ENCODE assay signal across 1 cellular context in the genomic region with DNA sequence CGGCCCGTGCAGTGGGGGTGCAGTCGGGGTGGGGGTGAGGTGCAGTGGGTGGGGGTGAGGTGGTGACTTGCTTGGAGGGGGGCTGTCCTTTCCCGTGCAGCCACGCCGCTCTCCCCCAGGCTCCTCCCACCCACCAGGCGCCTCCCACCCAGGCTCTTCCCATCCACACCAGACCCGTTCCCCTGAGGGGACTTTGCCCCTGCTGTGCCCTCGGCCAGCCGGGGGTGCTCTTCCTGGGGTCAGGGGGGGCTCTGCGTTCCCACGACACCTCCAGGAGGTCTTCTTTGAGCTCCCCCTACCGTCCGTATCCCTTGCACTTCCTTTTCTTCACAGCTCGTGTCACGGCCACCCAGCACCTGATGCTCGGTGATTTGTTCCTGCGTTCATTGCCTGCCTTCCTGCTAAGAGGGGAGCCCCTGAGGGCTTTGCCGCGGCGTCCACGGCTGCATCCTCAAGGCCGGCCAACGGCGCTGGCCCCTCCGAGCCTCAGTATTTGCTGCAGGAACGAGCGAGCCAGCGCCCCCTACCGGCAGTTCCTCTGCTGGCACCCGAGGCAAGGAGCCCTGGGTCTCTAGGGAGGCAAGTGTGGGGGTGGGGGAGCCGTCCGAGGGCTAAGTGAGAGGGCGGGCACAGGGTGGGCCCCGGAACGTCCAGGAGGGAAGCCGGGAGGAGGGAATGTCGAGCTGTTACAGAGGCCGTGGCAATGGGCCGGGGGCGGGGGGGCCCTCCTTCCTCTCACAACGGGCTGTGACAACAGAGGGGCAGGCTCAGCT.
A peak's percentile ranks its signal among the peaks of the same experiment; 100 is the strongest.
TF ChIP-seq lines count a peak whose summit lies in the region.

No MANE protein-coding gene starts in this region.

TF ChIP-seq in HepG2, 621 proteins besides CTCF, POLR2A, EP300 and RAD21 (continues in another document):
- no peak for TF ChIP-seq ZFY (CRISPR knock-in tag; IDR thresholded peaks at IDR 0.05)
- TF ChIP-seq ZNF343 (CRISPR knock-in tag; IDR thresholded peaks at IDR 0.05) = no peak
- TF ChIP-seq, protein P1, sequence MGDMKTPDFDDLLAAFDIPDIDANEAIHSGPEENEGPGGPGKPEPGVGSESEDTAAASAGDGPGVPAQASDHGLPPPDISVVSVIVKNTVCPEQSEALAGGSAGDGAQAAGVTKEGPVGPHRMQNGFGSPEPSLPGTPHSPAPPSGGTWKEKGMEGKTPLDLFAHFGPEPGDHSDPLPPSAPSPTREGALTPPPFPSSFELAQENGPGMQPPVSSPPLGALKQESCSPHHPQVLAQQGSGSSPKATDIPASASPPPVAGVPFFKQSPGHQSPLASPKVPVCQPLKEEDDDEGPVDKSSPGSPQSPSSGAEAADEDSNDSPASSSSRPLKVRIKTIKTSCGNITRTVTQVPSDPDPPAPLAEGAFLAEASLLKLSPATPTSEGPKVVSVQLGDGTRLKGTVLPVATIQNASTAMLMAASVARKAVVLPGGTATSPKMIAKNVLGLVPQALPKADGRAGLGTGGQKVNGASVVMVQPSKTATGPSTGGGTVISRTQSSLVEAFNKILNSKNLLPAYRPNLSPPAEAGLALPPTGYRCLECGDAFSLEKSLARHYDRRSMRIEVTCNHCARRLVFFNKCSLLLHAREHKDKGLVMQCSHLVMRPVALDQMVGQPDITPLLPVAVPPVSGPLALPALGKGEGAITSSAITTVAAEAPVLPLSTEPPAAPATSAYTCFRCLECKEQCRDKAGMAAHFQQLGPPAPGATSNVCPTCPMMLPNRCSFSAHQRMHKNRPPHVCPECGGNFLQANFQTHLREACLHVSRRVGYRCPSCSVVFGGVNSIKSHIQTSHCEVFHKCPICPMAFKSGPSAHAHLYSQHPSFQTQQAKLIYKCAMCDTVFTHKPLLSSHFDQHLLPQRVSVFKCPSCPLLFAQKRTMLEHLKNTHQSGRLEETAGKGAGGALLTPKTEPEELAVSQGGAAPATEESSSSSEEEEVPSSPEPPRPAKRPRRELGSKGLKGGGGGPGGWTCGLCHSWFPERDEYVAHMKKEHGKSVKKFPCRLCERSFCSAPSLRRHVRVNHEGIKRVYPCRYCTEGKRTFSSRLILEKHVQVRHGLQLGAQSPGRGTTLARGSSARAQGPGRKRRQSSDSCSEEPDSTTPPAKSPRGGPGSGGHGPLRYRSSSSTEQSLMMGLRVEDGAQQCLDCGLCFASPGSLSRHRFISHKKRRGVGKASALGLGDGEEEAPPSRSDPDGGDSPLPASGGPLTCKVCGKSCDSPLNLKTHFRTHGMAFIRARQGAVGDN (CRISPR knock-in tag; IDR thresholded peaks at IDR 0.05) = peak; percentile 21; the same call in 1 of the 2 replicates
- no peak for TF ChIP-seq IRF2 (CRISPR knock-in tag; IDR thresholded peaks at IDR 0.05)
- no peak for TF ChIP-seq PHB2 (IDR thresholded peaks at IDR 0.05; ENCODE audit: partially characterized antibody)
- no peak for TF ChIP-seq ZNF724P (CRISPR knock-in tag; IDR thresholded peaks at IDR 0.05; ENCODE audit: borderline replicate concordance)
- no peak for TF ChIP-seq TCF7 (IDR thresholded peaks at IDR 0.05; ENCODE audit: low read depth)
- TF ChIP-seq NONO (IDR thresholded peaks at IDR 0.05) = no peak
- peak; percentile 58; the same call in 1 of the 2 replicates for TF ChIP-seq NONO (CRISPR knock-in tag; conservative IDR thresholded peaks at IDR 0.05)
- TF ChIP-seq ZKSCAN1 (IDR thresholded peaks at IDR 0.05; ENCODE audit: low read length) = no peak
- TF ChIP-seq, protein P2, sequence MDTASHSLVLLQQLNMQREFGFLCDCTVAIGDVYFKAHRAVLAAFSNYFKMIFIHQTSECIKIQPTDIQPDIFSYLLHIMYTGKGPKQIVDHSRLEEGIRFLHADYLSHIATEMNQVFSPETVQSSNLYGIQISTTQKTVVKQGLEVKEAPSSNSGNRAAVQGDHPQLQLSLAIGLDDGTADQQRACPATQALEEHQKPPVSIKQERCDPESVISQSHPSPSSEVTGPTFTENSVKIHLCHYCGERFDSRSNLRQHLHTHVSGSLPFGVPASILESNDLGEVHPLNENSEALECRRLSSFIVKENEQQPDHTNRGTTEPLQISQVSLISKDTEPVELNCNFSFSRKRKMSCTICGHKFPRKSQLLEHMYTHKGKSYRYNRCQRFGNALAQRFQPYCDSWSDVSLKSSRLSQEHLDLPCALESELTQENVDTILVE (CRISPR knock-in tag; IDR thresholded peaks at IDR 0.05) = no peak
- TF ChIP-seq SETDB1 (CRISPR knock-in tag; IDR thresholded peaks at IDR 0.05; ENCODE audit: borderline replicate concordance) = no peak
- TF ChIP-seq, protein P3, sequence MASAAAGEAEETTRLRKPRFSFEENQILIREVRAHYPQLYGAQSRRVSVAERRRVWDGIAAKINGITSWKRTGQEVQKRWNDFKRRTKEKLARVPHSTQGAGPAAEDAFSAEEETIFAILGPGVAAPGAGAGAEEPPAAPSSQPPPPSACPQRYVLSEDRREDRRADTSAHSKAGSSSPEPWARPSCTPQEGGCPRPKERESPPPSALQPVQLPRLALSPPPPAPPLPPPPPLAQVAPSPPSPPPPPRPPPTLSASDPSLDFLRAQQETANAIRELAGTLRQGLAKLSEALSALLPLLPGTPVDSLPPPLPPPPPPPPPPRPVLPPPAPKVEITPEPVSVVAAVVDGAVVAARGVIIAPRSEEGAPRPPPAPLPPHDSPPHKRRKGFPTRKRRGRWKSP (CRISPR knock-in tag; IDR thresholded peaks at IDR 0.05) = no peak
- TF ChIP-seq KMT2B (CRISPR knock-in tag; IDR thresholded peaks at IDR 0.05) = no peak
- TF ChIP-seq MEIS1 (CRISPR knock-in tag; IDR thresholded peaks at IDR 0.05; ENCODE audit: borderline replicate concordance) = no peak
- TF ChIP-seq ZIK1 (CRISPR knock-in tag; IDR thresholded peaks at IDR 0.05; ENCODE audit: borderline replicate concordance, low read depth) = no peak
- no peak for TF ChIP-seq SMC3 (IDR thresholded peaks at IDR 0.05; ENCODE audit: low read length)
- TF ChIP-seq ZMYM4 (CRISPR knock-in tag; IDR thresholded peaks at IDR 0.05) = no peak
- TF ChIP-seq, protein P4, sequence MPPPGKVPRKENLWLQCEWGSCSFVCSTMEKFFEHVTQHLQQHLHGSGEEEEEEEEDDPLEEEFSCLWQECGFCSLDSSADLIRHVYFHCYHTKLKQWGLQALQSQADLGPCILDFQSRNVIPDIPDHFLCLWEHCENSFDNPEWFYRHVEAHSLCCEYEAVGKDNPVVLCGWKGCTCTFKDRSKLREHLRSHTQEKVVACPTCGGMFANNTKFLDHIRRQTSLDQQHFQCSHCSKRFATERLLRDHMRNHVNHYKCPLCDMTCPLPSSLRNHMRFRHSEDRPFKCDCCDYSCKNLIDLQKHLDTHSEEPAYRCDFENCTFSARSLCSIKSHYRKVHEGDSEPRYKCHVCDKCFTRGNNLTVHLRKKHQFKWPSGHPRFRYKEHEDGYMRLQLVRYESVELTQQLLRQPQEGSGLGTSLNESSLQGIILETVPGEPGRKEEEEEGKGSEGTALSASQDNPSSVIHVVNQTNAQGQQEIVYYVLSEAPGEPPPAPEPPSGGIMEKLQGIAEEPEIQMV (CRISPR knock-in tag; IDR thresholded peaks at IDR 0.05; ENCODE audit: low read depth) = no peak
- TF ChIP-seq ZNF282 (IDR thresholded peaks at IDR 0.05; ENCODE audit: partially characterized antibody) = no peak
- TF ChIP-seq GABPB1 (CRISPR knock-in tag; IDR thresholded peaks at IDR 0.05) = peak; percentile 49
- TF ChIP-seq, protein P5, sequence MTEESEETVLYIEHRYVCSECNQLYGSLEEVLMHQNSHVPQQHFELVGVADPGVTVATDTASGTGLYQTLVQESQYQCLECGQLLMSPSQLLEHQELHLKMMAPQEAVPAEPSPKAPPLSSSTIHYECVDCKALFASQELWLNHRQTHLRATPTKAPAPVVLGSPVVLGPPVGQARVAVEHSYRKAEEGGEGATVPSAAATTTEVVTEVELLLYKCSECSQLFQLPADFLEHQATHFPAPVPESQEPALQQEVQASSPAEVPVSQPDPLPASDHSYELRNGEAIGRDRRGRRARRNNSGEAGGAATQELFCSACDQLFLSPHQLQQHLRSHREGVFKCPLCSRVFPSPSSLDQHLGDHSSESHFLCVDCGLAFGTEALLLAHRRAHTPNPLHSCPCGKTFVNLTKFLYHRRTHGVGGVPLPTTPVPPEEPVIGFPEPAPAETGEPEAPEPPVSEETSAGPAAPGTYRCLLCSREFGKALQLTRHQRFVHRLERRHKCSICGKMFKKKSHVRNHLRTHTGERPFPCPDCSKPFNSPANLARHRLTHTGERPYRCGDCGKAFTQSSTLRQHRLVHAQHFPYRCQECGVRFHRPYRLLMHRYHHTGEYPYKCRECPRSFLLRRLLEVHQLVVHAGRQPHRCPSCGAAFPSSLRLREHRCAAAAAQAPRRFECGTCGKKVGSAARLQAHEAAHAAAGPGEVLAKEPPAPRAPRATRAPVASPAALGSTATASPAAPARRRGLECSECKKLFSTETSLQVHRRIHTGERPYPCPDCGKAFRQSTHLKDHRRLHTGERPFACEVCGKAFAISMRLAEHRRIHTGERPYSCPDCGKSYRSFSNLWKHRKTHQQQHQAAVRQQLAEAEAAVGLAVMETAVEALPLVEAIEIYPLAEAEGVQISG (CRISPR knock-in tag; IDR thresholded peaks at IDR 0.05) = 0 out of 2 replicates have a peak, but pooled peaks have one; percentile 19
- TF ChIP-seq, protein P6, sequence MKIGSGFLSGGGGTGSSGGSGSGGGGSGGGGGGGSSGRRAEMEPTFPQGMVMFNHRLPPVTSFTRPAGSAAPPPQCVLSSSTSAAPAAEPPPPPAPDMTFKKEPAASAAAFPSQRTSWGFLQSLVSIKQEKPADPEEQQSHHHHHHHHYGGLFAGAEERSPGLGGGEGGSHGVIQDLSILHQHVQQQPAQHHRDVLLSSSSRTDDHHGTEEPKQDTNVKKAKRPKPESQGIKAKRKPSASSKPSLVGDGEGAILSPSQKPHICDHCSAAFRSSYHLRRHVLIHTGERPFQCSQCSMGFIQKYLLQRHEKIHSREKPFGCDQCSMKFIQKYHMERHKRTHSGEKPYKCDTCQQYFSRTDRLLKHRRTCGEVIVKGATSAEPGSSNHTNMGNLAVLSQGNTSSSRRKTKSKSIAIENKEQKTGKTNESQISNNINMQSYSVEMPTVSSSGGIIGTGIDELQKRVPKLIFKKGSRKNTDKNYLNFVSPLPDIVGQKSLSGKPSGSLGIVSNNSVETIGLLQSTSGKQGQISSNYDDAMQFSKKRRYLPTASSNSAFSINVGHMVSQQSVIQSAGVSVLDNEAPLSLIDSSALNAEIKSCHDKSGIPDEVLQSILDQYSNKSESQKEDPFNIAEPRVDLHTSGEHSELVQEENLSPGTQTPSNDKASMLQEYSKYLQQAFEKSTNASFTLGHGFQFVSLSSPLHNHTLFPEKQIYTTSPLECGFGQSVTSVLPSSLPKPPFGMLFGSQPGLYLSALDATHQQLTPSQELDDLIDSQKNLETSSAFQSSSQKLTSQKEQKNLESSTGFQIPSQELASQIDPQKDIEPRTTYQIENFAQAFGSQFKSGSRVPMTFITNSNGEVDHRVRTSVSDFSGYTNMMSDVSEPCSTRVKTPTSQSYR (CRISPR knock-in tag; IDR thresholded peaks at IDR 0.05; ENCODE audit: borderline replicate concordance) = peak; percentile 58; the same call in 1 of the 2 replicates
- 0 out of 2 replicates have a peak, but pooled peaks have one; percentile 18 for TF ChIP-seq HOXD1 (CRISPR knock-in tag; IDR thresholded peaks at IDR 0.05)
- peak; percentile 14 for TF ChIP-seq TEAD3 (CRISPR knock-in tag; optimal IDR thresholded peaks at IDR 0.05; ENCODE audit: borderline replicate concordance)
- no peak for TF ChIP-seq SAFB2 (CRISPR knock-in tag; IDR thresholded peaks at IDR 0.05; ENCODE audit: borderline replicate concordance, low read depth)
- no peak for TF ChIP-seq ZBTB38 (CRISPR knock-in tag; IDR thresholded peaks at IDR 0.05)
- no peak for TF ChIP-seq HMGA1 (CRISPR knock-in tag; conservative IDR thresholded peaks at IDR 0.05)
- TF ChIP-seq, protein P7, sequence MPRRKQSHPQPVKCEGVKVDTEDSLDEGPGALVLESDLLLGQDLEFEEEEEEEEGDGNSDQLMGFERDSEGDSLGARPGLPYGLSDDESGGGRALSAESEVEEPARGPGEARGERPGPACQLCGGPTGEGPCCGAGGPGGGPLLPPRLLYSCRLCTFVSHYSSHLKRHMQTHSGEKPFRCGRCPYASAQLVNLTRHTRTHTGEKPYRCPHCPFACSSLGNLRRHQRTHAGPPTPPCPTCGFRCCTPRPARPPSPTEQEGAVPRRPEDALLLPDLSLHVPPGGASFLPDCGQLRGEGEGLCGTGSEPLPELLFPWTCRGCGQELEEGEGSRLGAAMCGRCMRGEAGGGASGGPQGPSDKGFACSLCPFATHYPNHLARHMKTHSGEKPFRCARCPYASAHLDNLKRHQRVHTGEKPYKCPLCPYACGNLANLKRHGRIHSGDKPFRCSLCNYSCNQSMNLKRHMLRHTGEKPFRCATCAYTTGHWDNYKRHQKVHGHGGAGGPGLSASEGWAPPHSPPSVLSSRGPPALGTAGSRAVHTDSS (CRISPR knock-in tag; conservative IDR thresholded peaks at IDR 0.05) = no peak
- TF ChIP-seq XRCC5 (optimal IDR thresholded peaks at IDR 0.05; ENCODE audit: low read length) = peak; percentile 54
- no peak for TF ChIP-seq ZNF331 (CRISPR knock-in tag; IDR thresholded peaks at IDR 0.05)
- no peak for TF ChIP-seq KLF11 (CRISPR knock-in tag; IDR thresholded peaks at IDR 0.05)
- TF ChIP-seq ZNF569 (CRISPR knock-in tag; IDR thresholded peaks at IDR 0.05; ENCODE audit: borderline replicate concordance) = no peak
- peak; percentile 37 for TF ChIP-seq STAG1 (CRISPR knock-in tag; IDR thresholded peaks at IDR 0.05)
- TF ChIP-seq, protein P8, sequence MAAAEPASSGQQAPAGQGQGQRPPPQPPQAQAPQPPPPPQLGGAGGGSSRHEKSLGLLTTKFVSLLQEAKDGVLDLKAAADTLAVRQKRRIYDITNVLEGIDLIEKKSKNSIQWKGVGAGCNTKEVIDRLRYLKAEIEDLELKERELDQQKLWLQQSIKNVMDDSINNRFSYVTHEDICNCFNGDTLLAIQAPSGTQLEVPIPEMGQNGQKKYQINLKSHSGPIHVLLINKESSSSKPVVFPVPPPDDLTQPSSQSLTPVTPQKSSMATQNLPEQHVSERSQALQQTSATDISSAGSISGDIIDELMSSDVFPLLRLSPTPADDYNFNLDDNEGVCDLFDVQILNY (CRISPR knock-in tag; conservative IDR thresholded peaks at IDR 0.05) = no peak
- TF ChIP-seq KDM2A (CRISPR knock-in tag; IDR thresholded peaks at IDR 0.05; ENCODE audit: borderline replicate concordance, low read depth) = peak; percentile 29; the same call in 1 of the 2 replicates
- TF ChIP-seq, protein P9, sequence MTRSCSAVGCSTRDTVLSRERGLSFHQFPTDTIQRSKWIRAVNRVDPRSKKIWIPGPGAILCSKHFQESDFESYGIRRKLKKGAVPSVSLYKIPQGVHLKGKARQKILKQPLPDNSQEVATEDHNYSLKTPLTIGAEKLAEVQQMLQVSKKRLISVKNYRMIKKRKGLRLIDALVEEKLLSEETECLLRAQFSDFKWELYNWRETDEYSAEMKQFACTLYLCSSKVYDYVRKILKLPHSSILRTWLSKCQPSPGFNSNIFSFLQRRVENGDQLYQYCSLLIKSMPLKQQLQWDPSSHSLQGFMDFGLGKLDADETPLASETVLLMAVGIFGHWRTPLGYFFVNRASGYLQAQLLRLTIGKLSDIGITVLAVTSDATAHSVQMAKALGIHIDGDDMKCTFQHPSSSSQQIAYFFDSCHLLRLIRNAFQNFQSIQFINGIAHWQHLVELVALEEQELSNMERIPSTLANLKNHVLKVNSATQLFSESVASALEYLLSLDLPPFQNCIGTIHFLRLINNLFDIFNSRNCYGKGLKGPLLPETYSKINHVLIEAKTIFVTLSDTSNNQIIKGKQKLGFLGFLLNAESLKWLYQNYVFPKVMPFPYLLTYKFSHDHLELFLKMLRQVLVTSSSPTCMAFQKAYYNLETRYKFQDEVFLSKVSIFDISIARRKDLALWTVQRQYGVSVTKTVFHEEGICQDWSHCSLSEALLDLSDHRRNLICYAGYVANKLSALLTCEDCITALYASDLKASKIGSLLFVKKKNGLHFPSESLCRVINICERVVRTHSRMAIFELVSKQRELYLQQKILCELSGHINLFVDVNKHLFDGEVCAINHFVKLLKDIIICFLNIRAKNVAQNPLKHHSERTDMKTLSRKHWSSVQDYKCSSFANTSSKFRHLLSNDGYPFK (CRISPR knock-in tag; IDR thresholded peaks at IDR 0.05; ENCODE audit: borderline replicate concordance) = peak; percentile 69
- TF ChIP-seq HNRNPLL (IDR thresholded peaks at IDR 0.05; ENCODE audit: low read depth, low read length, poor library complexity, severe bottlenecking) = peak; percentile 24
